Comparison of ENCODE assay signal across 8 cellular contexts in the genomic region with DNA sequence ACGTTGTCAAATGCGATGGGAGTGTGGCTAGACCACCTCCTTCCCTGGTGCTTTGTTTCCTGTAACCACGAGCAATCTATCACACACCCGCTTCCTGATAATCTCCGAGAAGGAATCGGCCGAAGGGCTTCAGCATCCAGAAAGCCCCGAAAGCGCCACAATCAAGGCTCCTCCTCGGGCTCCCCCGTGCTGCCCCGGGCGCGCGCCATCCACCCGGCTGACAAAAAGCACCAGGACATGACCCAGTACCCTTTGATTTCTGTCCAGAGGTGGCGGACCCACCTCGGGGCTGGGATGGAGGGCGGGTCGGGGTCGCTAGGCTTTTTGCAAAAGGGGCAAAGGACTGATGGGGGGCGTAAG. TPM values are rescaled to one million over a fixed set of nuclear protein-coding genes. Genes with fewer than 3 reads are reported as not detected.
A peak's percentile ranks its signal among the peaks of the same experiment; 100 is the strongest.
DNase-seq lines count a peak whose midpoint lies in the region; ATAC-seq, FAIRE-seq and TF ChIP-seq lines count a peak whose summit lies in the region.

No MANE protein-coding gene starts in this region.

- H3K27me3 ChIP-seq in astrocyte (ENCODE audit: insufficient read depth, low read length) (peaks cover 3% of the 10 kb centered on the region), lower lobe of right lung (ENCODE audit: low read depth) (no peaks in the 10 kb centered on the region), upper lobe of right lung (no peaks in the 10 kb centered on the region), body of pancreas (no peaks in the 10 kb centered on the region)

- H3K27ac Mint-ChIP-seq in activated naive CD4-positive, alpha-beta T cell treated with anti-CD3 and anti-CD28 coated beads, Interleukin-2, amount 50 U/mL, for 24 hours: peak overlapping the region; percentile 35
- H3K27ac Mint-ChIP-seq in astrocyte (ENCODE audit: unreplicated experiment): no peak overlapping the region

- H3K4me1 ChIP-seq in astrocyte (ENCODE audit: insufficient read depth, low read length) (peaks cover 20% of the 10 kb centered on the region), lower lobe of right lung (peaks cover 44% of the 10 kb centered on the region), upper lobe of right lung (peaks cover 33% of the 10 kb centered on the region), body of pancreas (peaks cover 37% of the 10 kb centered on the region)

- DNase-seq in activated naive CD4-positive, alpha-beta T cell treated with Interleukin-2 at 50 U/mL for 16 hours: no peak
- DNase-seq in astrocyte (ENCODE audit: low read depth): no peak
- DNase-seq in lower lobe of right lung: no peak
- DNase-seq in upper lobe of right lung: no peak
- DNase-seq in body of pancreas: no peak

- H4K20me1 ChIP-seq in astrocyte (ENCODE audit: insufficient read depth, low read length): peaks cover 3% of the 10 kb centered on the region

- no peak for TF ChIP-seq POLR2A in body of pancreas (IDR thresholded peaks at IDR 0.05)

- ATAC-seq in lower lobe of right lung: no peak
- ATAC-seq in upper lobe of right lung: no peak
- ATAC-seq in body of pancreas: no peak
- ATAC-seq in GM21515 (IDR thresholded peaks at IDR 0.05; ENCODE audit: unreplicated experiment): no peak
- no peak for ATAC-seq in HG02571 (IDR thresholded peaks at IDR 0.05; ENCODE audit: unreplicated experiment)

- WGBS in body of pancreas, 2 donors: 29 to 56% methylated on average over 4 to 22 of the region's 22 CpGs

- H3K9me3 ChIP-seq in astrocyte (ENCODE audit: insufficient read depth, low read depth, low read length) (no peaks in the 10 kb centered on the region), lower lobe of right lung (no peaks in the 10 kb centered on the region), upper lobe of right lung (no peaks in the 10 kb centered on the region), body of pancreas (no peaks in the 10 kb centered on the region)

- H3K4me2 ChIP-seq in astrocyte (ENCODE audit: low read length): peak overlapping the region; percentile 94

- peaks cover 7% of the 10 kb centered on the region for H3K79me2 ChIP-seq in astrocyte (ENCODE audit: insufficient read depth, low read length)

- H3K27me3 Mint-ChIP-seq in activated naive CD4-positive, alpha-beta T cell treated with anti-CD3 and anti-CD28 coated beads, Interleukin-2, amount 50 U/mL, for 24 hours: no peaks in the 10 kb centered on the region
- H3K27me3 Mint-ChIP-seq in astrocyte (ENCODE audit: low read depth, unreplicated experiment): peaks cover 8% of the 10 kb centered on the region

- peak overlapping the region; percentile 74 for H3K4me3 ChIP-seq in astrocyte (ENCODE audit: insufficient read depth, low read depth, low read length)
- H3K4me3 ChIP-seq in lower lobe of right lung: peak overlapping the region; percentile 96
- peak overlapping the region; percentile 98 for H3K4me3 ChIP-seq in upper lobe of right lung
- no peak overlapping the region for H3K4me3 ChIP-seq in body of pancreas

- H3K27ac ChIP-seq in astrocyte (ENCODE audit: low read depth, low read length) (no peak overlapping the region), lower lobe of right lung (peak overlapping the region; percentile 89), upper lobe of right lung (no peak overlapping the region), body of pancreas (peak overlapping the region in 1 of 4 donors; percentile 65)

- H3K4me3 Mint-ChIP-seq in activated naive CD4-positive, alpha-beta T cell treated with anti-CD3 and anti-CD28 coated beads, Interleukin-2, amount 50 U/mL, for 24 hours: peak overlapping the region; percentile 93
- H3K4me3 Mint-ChIP-seq in astrocyte (ENCODE audit: unreplicated experiment): peak overlapping the region; percentile 91

- H3K36me3 ChIP-seq in astrocyte (ENCODE audit: insufficient read depth, low read length) (no peaks in the 10 kb centered on the region), lower lobe of right lung (peaks cover 8% of the 10 kb centered on the region), upper lobe of right lung (peaks cover 7% of the 10 kb centered on the region), body of pancreas (replicated peaks in 1 of 2; ENCODE audit: insufficient read depth in 1 of 2, low read depth in 2 of 2) (no peaks in the 10 kb centered on the region)

- H3K36me3 Mint-ChIP-seq in activated naive CD4-positive, alpha-beta T cell treated with anti-CD3 and anti-CD28 coated beads, Interleukin-2, amount 50 U/mL, for 24 hours: peaks cover 2% of the 10 kb centered on the region
- H3K36me3 Mint-ChIP-seq in astrocyte (ENCODE audit: low read depth, unreplicated experiment): peaks cover 7% of the 10 kb centered on the region

- intact Hi-C loops in lower lobe of right lung (cut with DNase I) (no loop called here), upper lobe of right lung (cut with DNase I) (no loop called here), body of pancreas (cut with DNase I) (no loop called here)

- H2AFZ ChIP-seq in astrocyte (ENCODE audit: low read depth, low read length): peak overlapping the region; percentile 94

- H3K9ac ChIP-seq in astrocyte (ENCODE audit: low read length): peak overlapping the region; percentile 78

- no peak for TF ChIP-seq CTCF in astrocyte (IDR thresholded peaks at IDR 0.05; ENCODE audit: insufficient read depth, low read depth, low read length)
- TF ChIP-seq CTCF in lower lobe of right lung (IDR thresholded peaks at IDR 0.05): no peak
- TF ChIP-seq CTCF in upper lobe of right lung (IDR thresholded peaks at IDR 0.05): no peak
- no peak for TF ChIP-seq CTCF in body of pancreas (IDR thresholded peaks at IDR 0.05)

- H3K4me1 Mint-ChIP-seq in activated naive CD4-positive, alpha-beta T cell treated with anti-CD3 and anti-CD28 coated beads, Interleukin-2, amount 50 U/mL, for 24 hours: peaks cover 31% of the 10 kb centered on the region
- peaks cover 7% of the 10 kb centered on the region for H3K4me1 Mint-ChIP-seq in astrocyte (ENCODE audit: low read depth, unreplicated experiment)

- FAIRE-seq in astrocyte (lab: Jason Lieb, UNC): no peak

- H3K9me3 Mint-ChIP-seq in activated naive CD4-positive, alpha-beta T cell treated with anti-CD3 and anti-CD28 coated beads, Interleukin-2, amount 50 U/mL, for 24 hours: no peaks in the 10 kb centered on the region
- H3K9me3 Mint-ChIP-seq in astrocyte (ENCODE audit: unreplicated experiment): peaks cover 2% of the 10 kb centered on the region

RNA-seq across cellular contexts. Expression of a gene that starts 0.7 kb away (rescaled TPM):
- total RNA-seq in astrocyte (11.5 and 11.9 TPM in 2 replicates), lower lobe of right lung (16.7 TPM), upper lobe of right lung (18.0 TPM), body of pancreas (1 to 10 TPM; 6.7 to 7.9 TPM)

RNA-seq across cellular contexts. Expression of a gene that starts 21.3 kb away (rescaled TPM):
- total RNA-seq in astrocyte (7.1 and 10.6 TPM in 2 replicates), lower lobe of right lung (32.3 TPM), upper lobe of right lung (40.5 TPM), body of pancreas (10 to 100 TPM in 1 of 2 donors, 1 to 10 TPM in 1; 2.1 to 14.8 TPM)

RNA-seq across cellular contexts. Expression of a gene that starts 22.5 kb away (rescaled TPM):
- total RNA-seq in astrocyte: 23.7 and 29.5 TPM in 2 replicates
- total RNA-seq in lower lobe of right lung: 34.9 TPM
- total RNA-seq in upper lobe of right lung: 35.8 TPM
- total RNA-seq in body of pancreas: 10 to 100 TPM; 69.9 to 71.3 TPM

RNA-seq across cellular contexts. Expression of a gene that starts 45.3 kb away (rescaled TPM):
- 232 and 282 TPM in 2 replicates for total RNA-seq in astrocyte
- 61.1 TPM for total RNA-seq in lower lobe of right lung
- 47.8 TPM for total RNA-seq in upper lobe of right lung
- total RNA-seq in body of pancreas: 10 to 100 TPM; 17.4 to 42.5 TPM

Comparison
In these comparisons a context has a peak if more than half of its experiments do, and no peak if none do; other contexts are left out.
1. H3K4me3 ChIP-seq: peak in astrocyte (single experiment), lower lobe of right lung (single experiment) and upper lobe of right lung (single experiment); none in body of pancreas (0 of 2).